ENCODE assay signal across 1 cellular context in genomic region chr9:109182940-109183798, GRCh38.
TF ChIP-seq lines count a peak whose summit lies in the region.

No MANE protein-coding gene starts in this region.

TF ChIP-seq in K562, 482 proteins besides CTCF, POLR2A, EP300 and RAD21 (continued from another document):
- TF ChIP-seq RCOR1 (IDR thresholded peaks at IDR 0.05; ENCODE audit: borderline replicate concordance in 1 of 2, low read depth in 2 of 2, low read length in 2 of 2) (peak in 1 of 2 experiments; percentile 73; a peak in 1 of 4 replicates), ZHX1 (conservative IDR thresholded peaks at IDR 0.05; ENCODE audit: low read length) (no peak), ZNF263 (CRISPR knock-in tag; IDR thresholded peaks at IDR 0.05; ENCODE audit: borderline replicate concordance) (no peak), PYGO2 (tag; IDR thresholded peaks at IDR 0.05) (no peak), GATAD2A (IDR thresholded peaks at IDR 0.05) (no peak), PURB (CRISPR knock-in tag; IDR thresholded peaks at IDR 0.05; ENCODE audit: low read depth) (no peak), USF1 (CRISPR knock-in tag; IDR thresholded peaks at IDR 0.05) (no peak), TAF15 (IDR thresholded peaks at IDR 0.05; ENCODE audit: low read depth, low read length) (no peak), NONO (IDR thresholded peaks at IDR 0.05; ENCODE audit: low read depth in 2 of 2, low read length in 1 of 2) (no peak), ZBTB11 (CRISPR knock-in tag; IDR thresholded peaks at IDR 0.05) (peak in 2 of 3 experiments; percentile 60 to 85; a peak in 3 of 6 replicates), MAZ (CRISPR knock-in tag; conservative IDR thresholded peaks at IDR 0.05 in 1 of 2, IDR thresholded peaks at IDR 0.05 in 1 of 2) (peak in 1 of 2 experiments; percentile 23; a peak in 1 of 4 replicates), XRCC5 (IDR thresholded peaks at IDR 0.05; ENCODE audit: low read depth, low read length) (0 out of 2 replicates have a peak, but pooled peaks have one; percentile 55), YY1 (IDR thresholded peaks at IDR 0.05; ENCODE audit: borderline replicate concordance in 1 of 3, control insufficient read depth in 1 of 3, extremely low read depth in 1 of 3, insufficient read depth in 3 of 3, insufficient read length in 1 of 3, insufficient replicate concordance in 2 of 3, low read depth in 1 of 3, low read length in 2 of 3) (no peak), SETDB1 (IDR thresholded peaks at IDR 0.05; ENCODE audit: low read length) (no peak), ZBTB7A (IDR thresholded peaks at IDR 0.05; ENCODE audit: borderline replicate concordance, control insufficient read depth, low read depth, low read length) (no peak), ZNF212 (CRISPR knock-in tag; IDR thresholded peaks at IDR 0.05) (no peak), SMC3 (conservative IDR thresholded peaks at IDR 0.05; ENCODE audit: insufficient read depth, low read depth, low read length) (peak; percentile 40; the same call in 1 of the 2 replicates), CTBP1 (IDR thresholded peaks at IDR 0.05; ENCODE audit: borderline replicate concordance) (peak; percentile 40; the same call in 1 of the 2 replicates), FOSL1 (tag; conservative IDR thresholded peaks at IDR 0.05) (peak; percentile 27; the same call in 1 of the 2 replicates), SREBF2 (CRISPR knock-in tag; IDR thresholded peaks at IDR 0.05) (no peak), TEAD4 (IDR thresholded peaks at IDR 0.05; ENCODE audit: low read length) (peak; percentile 56; the same call in 1 of the 2 replicates), TEAD4 (CRISPR knock-in tag; IDR thresholded peaks at IDR 0.05; ENCODE audit: borderline replicate concordance) (no peak)
TF ChIP-seq in K562: peak in this region for 15.
